ENCODE assay signal across 35 cellular contexts in the genomic region with DNA sequence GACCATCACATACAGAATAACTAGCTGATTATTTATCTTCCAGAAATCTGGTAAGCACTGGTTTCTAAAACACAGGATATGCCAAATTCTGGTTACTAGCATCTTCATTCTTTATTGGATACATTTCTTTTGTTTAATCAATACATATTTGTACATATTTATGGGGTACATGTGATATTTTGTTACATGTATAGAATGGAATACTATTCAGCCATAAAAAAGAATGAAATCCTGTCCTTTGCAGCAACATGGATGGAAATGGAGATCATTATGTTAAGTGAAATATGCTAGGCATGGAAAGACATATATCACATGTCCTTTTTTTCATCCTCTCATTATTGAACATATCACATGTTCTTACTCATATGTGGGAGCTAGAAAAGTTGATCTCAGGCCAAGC.
"Had no signal": no experiment of that assay in that cellular context is flagged by ENCODE, and none has a peak within 500 bp of the region (broad histone marks: within the 10 kb centered on the region; RNA-seq: fewer than 3 reads in every experiment).

No MANE protein-coding gene starts in this region.

- H3K4me3 ChIP-seq: adrenal gland, body of pancreas, breast epithelium had no signal

- H3K27ac ChIP-seq: adrenal gland, body of pancreas, brain microvascular endothelial cell, breast epithelium, VCaP had no signal

- H3K4me3 Mint-ChIP-seq: activated B cell treated with CpG ODN at 0.5 μM for 24 hours; activated CD4-positive, alpha-beta memory T cell treated with anti-CD3 and anti-CD28 coated beads for 36 hours; activated CD4-positive, alpha-beta T cell treated with anti-CD3 and anti-CD28 coated beads, Interleukin-2, amount 10 ng/mL, durations not matched to agents 24 days and 14 days; activated CD8-positive, alpha-beta T cell treated with anti-CD3 and anti-CD28 coated beads for 36 hours; activated naive CD4-positive, alpha-beta T cell treated with anti-CD3 and anti-CD28 coated beads for 36 hours; activated naive CD8-positive, alpha-beta T cell treated with anti-CD3 and anti-CD28 coated beads for 36 hours; activated T-cell treated with anti-CD3 and anti-CD28 coated beads, Interleukin-2, amount 50 U/mL, for 4 hours; activated T-cell treated with anti-CD3 and anti-CD28 coated beads, Interleukin-2, amount 50 U/mL, for 72 hours; activated T-helper 1 cell treated with anti-CD3 and anti-CD28 coated beads, Interleukin-12 subunit alpha, Interleukin-12 subunit beta, Interleukin-2, Interleukin-4 antibody, amounts not matched to agents 30 ng/mL and 10 ng/mL and 1 ng/mL, durations not matched to agents 14 hours and 24 hours and 36 hours; activated T-helper 17 cell treated with anti-CD3 and anti-CD28 coated beads, Interleukin-2, amount 50 U/mL, for 72 hours; T-helper 2 cell treated with Interferon-gamma antibody and Interleukin-4, amounts not matched to agents 5 μg/mL and 100 μg/mL, for 36 hours had no signal

- ATAC-seq: activated CD8-positive, alpha-beta T cell treated with anti-CD3 and anti-CD28 coated beads for 36 hours; activated naive CD4-positive, alpha-beta T cell treated with anti-CD3 and anti-CD28 coated beads, Interleukin-2, amount 50 U/mL, for 72 hours; activated T-cell treated with anti-CD3 and anti-CD28 coated beads, Interleukin-2, amount 50 U/mL, for 4 hours; activated T-cell treated with anti-CD3 and anti-CD28 coated beads, Interleukin-2, amount 50 U/mL, for 72 hours; activated T-helper 17 cell treated with anti-CD3 and anti-CD28 coated beads, Interleukin-2, amount 50 U/mL, for 72 hours; body of pancreas had no signal

- H3K9me3 ChIP-seq: adrenal gland, body of pancreas, breast epithelium had no signal

- FAIRE-seq: astrocyte, TTC549 had no signal

- H3K4me1 ChIP-seq: adrenal gland had no signal

- H3K27me3 Mint-ChIP-seq: activated B cell treated with CpG ODN at 0.5 μM for 24 hours; activated CD4-positive, alpha-beta memory T cell treated with anti-CD3 and anti-CD28 coated beads for 36 hours; activated CD4-positive, alpha-beta T cell treated with anti-CD3 and anti-CD28 coated beads, Interleukin-2, amount 10 ng/mL, durations not matched to agents 24 days and 14 days; activated CD8-positive, alpha-beta T cell treated with anti-CD3 and anti-CD28 coated beads for 36 hours; activated naive CD8-positive, alpha-beta T cell treated with anti-CD3 and anti-CD28 coated beads for 36 hours; activated T-helper 17 cell treated with anti-CD3 and anti-CD28 coated beads, Interleukin-2, amount 50 U/mL, for 72 hours had no signal

- DNase-seq: activated B cell treated with CpG ODN at 0.5 μM for 24 hours; activated CD4-positive, alpha-beta memory T cell treated with anti-CD3 and anti-CD28 coated beads for 36 hours; activated CD4-positive, alpha-beta T cell treated with anti-CD3 and anti-CD28 coated beads for 4 hours; activated CD4-positive, alpha-beta T cell treated with anti-CD3 and anti-CD28 coated beads, Interleukin-2, amount 10 ng/mL, durations not matched to agents 24 days and 14 days; activated CD4-positive, alpha-beta T cell treated with anti-CD3 and anti-CD28 coated beads, Interleukin-2, amount 50 U/mL, for 1 hour; activated CD4-positive, alpha-beta T cell treated with anti-CD3 and anti-CD28 coated beads, Interleukin-2, amount 50 U/mL, for 4 hours; activated CD4-positive, CD25-positive, alpha-beta regulatory T cell treated with anti-CD3 and anti-CD28 coated beads, Interleukin-2, amount 50 U/mL, for 72 hours; activated CD8-positive, alpha-beta memory T cell treated with anti-CD3 and anti-CD28 coated beads, Interleukin-2, amount 50 U/mL, for 4 hours; activated CD8-positive, alpha-beta T cell treated with anti-CD3 and anti-CD28 coated beads for 36 hours; activated effector memory CD4-positive, alpha-beta T cell treated with anti-CD3 and anti-CD28 coated beads, Interleukin-2, amount 50 U/mL, for 16 hours; activated gamma-delta T cell treated with Interleukin-2 at 50 U/mL for 16 hours; activated naive CD4-positive, alpha-beta T cell; activated naive CD4-positive, alpha-beta T cell treated with anti-CD3 and anti-CD28 coated beads for 36 hours; activated naive CD4-positive, alpha-beta T cell treated with anti-CD3 and anti-CD28 coated beads, Interleukin-2, amount 50 U/mL, for 16 hours; activated naive CD8-positive, alpha-beta T cell treated with anti-CD3 and anti-CD28 coated beads for 36 hours; activated T-cell treated with anti-CD3 and anti-CD28 coated beads for 4 hours; activated T-cell treated with anti-CD3 and anti-CD28 coated beads, Interleukin-2, amount 50 U/mL, for 1 hour; activated T-cell treated with anti-CD3 and anti-CD28 coated beads, Interleukin-2, amount 50 U/mL, for 4 hours; activated T-cell treated with anti-CD3 and anti-CD28 coated beads, Interleukin-2, amount 50 U/mL, for 72 hours; adrenal gland; amniotic stem cell; aorta; body of pancreas; brain microvascular endothelial cell; central memory CD4-positive, alpha-beta T cell; T-helper 2 cell; T-helper 9 cell had no signal

- H3K36me3 Mint-ChIP-seq: activated CD4-positive, alpha-beta memory T cell treated with anti-CD3 and anti-CD28 coated beads for 36 hours; activated naive CD4-positive, alpha-beta T cell treated with anti-CD3 and anti-CD28 coated beads, Interleukin-2, amount 50 U/mL, for 72 hours; activated naive CD8-positive, alpha-beta T cell treated with anti-CD3 and anti-CD28 coated beads for 36 hours had no signal

- H3K27ac Mint-ChIP-seq: activated B cell treated with CpG ODN at 0.5 μM for 24 hours; activated CD4-positive, alpha-beta memory T cell treated with anti-CD3 and anti-CD28 coated beads for 36 hours; activated CD4-positive, alpha-beta T cell treated with anti-CD3 and anti-CD28 coated beads, Interleukin-2, amount 10 ng/mL, durations not matched to agents 24 days and 14 days; activated CD8-positive, alpha-beta T cell treated with anti-CD3 and anti-CD28 coated beads for 36 hours; activated naive CD4-positive, alpha-beta T cell treated with anti-CD3 and anti-CD28 coated beads for 36 hours; activated naive CD8-positive, alpha-beta T cell treated with anti-CD3 and anti-CD28 coated beads for 36 hours; activated T-cell treated with anti-CD3 and anti-CD28 coated beads, Interleukin-2, amount 50 U/mL, for 72 hours; activated T-helper 1 cell treated with anti-CD3 and anti-CD28 coated beads, Interleukin-12 subunit alpha, Interleukin-12 subunit beta, Interleukin-2, Interleukin-4 antibody, amounts not matched to agents 30 ng/mL and 10 ng/mL and 1 ng/mL, durations not matched to agents 14 hours and 24 hours and 36 hours; activated T-helper 17 cell treated with anti-CD3 and anti-CD28 coated beads, Interleukin-2, amount 50 U/mL, for 72 hours had no signal

- H3K9me3 Mint-ChIP-seq: activated B cell treated with CpG ODN at 0.5 μM for 24 hours; activated CD4-positive, alpha-beta memory T cell treated with anti-CD3 and anti-CD28 coated beads for 36 hours; activated CD4-positive, alpha-beta T cell treated with anti-CD3 and anti-CD28 coated beads, Interleukin-2, amount 10 ng/mL, durations not matched to agents 24 days and 14 days; activated CD8-positive, alpha-beta T cell treated with anti-CD3 and anti-CD28 coated beads for 36 hours; activated naive CD4-positive, alpha-beta T cell treated with anti-CD3 and anti-CD28 coated beads for 36 hours; activated naive CD4-positive, alpha-beta T cell treated with anti-CD3 and anti-CD28 coated beads, Interleukin-2, amount 50 U/mL, for 72 hours; activated naive CD8-positive, alpha-beta T cell treated with anti-CD3 and anti-CD28 coated beads for 36 hours; activated T-cell treated with anti-CD3 and anti-CD28 coated beads, Interleukin-2, amount 50 U/mL, for 4 hours; activated T-cell treated with anti-CD3 and anti-CD28 coated beads, Interleukin-2, amount 50 U/mL, for 72 hours; activated T-helper 1 cell treated with anti-CD3 and anti-CD28 coated beads, Interleukin-12 subunit alpha, Interleukin-12 subunit beta, Interleukin-2, Interleukin-4 antibody, amounts not matched to agents 30 ng/mL and 10 ng/mL and 1 ng/mL, durations not matched to agents 14 hours and 24 hours and 36 hours; activated T-helper 17 cell treated with anti-CD3 and anti-CD28 coated beads, Interleukin-2, amount 50 U/mL, for 72 hours; T-helper 2 cell treated with Interferon-gamma antibody and Interleukin-4, amounts not matched to agents 5 μg/mL and 100 μg/mL, for 36 hours had no signal

- H3K27me3 ChIP-seq: adrenal gland, body of pancreas, brain microvascular endothelial cell, breast epithelium had no signal

- H3K36me3 ChIP-seq: adrenal gland, brain microvascular endothelial cell, breast epithelium had no signal
